15 cellular contexts compared by ENCODE assay signal in the genomic region with DNA sequence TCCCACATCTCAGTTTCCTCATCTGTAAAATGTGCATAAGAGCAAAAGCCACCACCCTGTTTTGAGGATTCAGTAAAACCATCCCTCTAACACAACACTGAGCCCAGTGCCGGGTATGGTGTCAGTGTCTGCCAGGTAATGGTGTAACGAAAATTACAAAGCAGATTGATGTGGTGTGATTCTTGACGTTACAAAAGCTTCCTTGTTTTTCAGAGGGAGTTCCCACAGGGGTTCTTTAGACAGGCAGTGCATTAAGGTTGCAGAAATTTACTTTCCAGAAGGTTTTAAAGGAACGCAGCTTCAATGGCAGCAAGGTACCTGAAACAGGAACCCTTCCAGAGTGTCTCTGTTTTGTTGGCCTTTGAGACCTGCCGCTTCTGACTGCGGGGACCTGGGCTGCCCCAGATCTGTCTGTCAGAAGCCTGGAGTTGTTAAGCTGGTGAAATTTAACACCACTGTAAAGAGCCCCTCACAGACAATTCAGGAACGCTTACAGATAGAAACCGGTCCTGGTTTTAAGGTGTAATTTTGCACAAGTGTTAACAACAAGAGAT.
DNase-seq lines count a peak whose midpoint lies in the region; ATAC-seq and TF ChIP-seq lines count a peak whose summit lies in the region.
"Had no signal": no experiment of that assay in that cellular context is flagged by ENCODE, and none has a peak within 500 bp of the region (broad histone marks: within the 10 kb centered on the region; RNA-seq: fewer than 3 reads in every experiment).

No MANE protein-coding gene starts in this region.

- H3K4me3 Mint-ChIP-seq in Caco-2 (ENCODE audit: unreplicated experiment) (no peak overlapping the region), brain (peak overlapping the region in 3 of 5 experiments; percentile 22 to 61 (median 33))
- no peak overlapping the region for H3K4me3 Mint-ChIP-seq in activated CD4-positive, alpha-beta T cell treated with anti-CD3 and anti-CD28 coated beads for 36 hours
- H3K4me3 Mint-ChIP-seq: activated naive CD8-positive, alpha-beta T cell treated with anti-CD3 and anti-CD28 coated beads for 36 hours had no signal

- no peaks in the 10 kb centered on the region for H3K9me3 Mint-ChIP-seq in Caco-2 (ENCODE audit: unreplicated experiment)
- H3K9me3 Mint-ChIP-seq in brain: peaks cover 0 to 5% (median 3%) of the 10 kb centered on the region in 5 experiments
- peaks cover 3% of the 10 kb centered on the region for H3K9me3 Mint-ChIP-seq in activated CD4-positive, alpha-beta T cell treated with anti-CD3 and anti-CD28 coated beads for 36 hours (ENCODE audit: low read depth)

- H3K27ac Mint-ChIP-seq in Caco-2 (ENCODE audit: unreplicated experiment) (peak overlapping the region; percentile 79), brain (peak overlapping the region; percentile 22 to 90 (median 37))
- no peak overlapping the region for H3K27ac Mint-ChIP-seq in activated CD4-positive, alpha-beta T cell treated with anti-CD3 and anti-CD28 coated beads for 36 hours
- H3K27ac Mint-ChIP-seq: activated naive CD8-positive, alpha-beta T cell treated with anti-CD3 and anti-CD28 coated beads for 36 hours had no signal

- no TSS peak for BruUV-seq in Caco-2 (replicated peaks; lab: Mats Ljungman, UMichigan)
- no TSS peak for BruUV-seq in A673 (replicated peaks; lab: Mats Ljungman, UMichigan)

- H3K27me3 ChIP-seq in Caco-2 (replicated peaks; ENCODE audit: control insufficient read depth, insufficient read depth, low read length): no peaks in the 10 kb centered on the region
- H3K27me3 ChIP-seq in A673 (replicated peaks; ENCODE audit: insufficient read depth, low read depth, low read length, poor library complexity): no peaks in the 10 kb centered on the region
- H3K27me3 ChIP-seq: pancreas, SJCRH30, transverse colon had no signal

- POLR2A ChIA-PET in Caco-2 (lab: Charles Lee) (interaction anchor here (0.6 kb wide), 1 partner anchor 72 kb away, joined by 3 read pairs; no protein-coding TSS in a partner anchor), A673 (lab: Charles Lee; ENCODE audit: low non-redundant PET) (no interaction called here)
- POLR2A ChIA-PET in activated CD4-positive, alpha-beta T cell treated with anti-CD3 and anti-CD28 coated beads for 36 hours (lab: Charles Lee): no interaction called here

- TF ChIP-seq CTCF in Caco-2 (IDR thresholded peaks at IDR 0.05; ENCODE audit: insufficient read depth in 1 of 2, low read depth in 1 of 2, low read length in 1 of 2, severe bottlenecking in 1 of 2, unreplicated experiment in 1 of 2): no peak
- TF ChIP-seq CTCF in brain (conservative IDR thresholded peaks at IDR 0.05): no peak
- no peak for TF ChIP-seq CTCF in A673 (conservative IDR thresholded peaks at IDR 0.05; ENCODE audit: low read depth, low read length)

- no peak for ATAC-seq in activated CD4-positive, alpha-beta T cell treated with anti-CD3 and anti-CD28 coated beads for 36 hours

- H3K9me3 ChIP-seq in Caco-2 (peaks cover 5% of the 10 kb centered on the region; the same call in 1 of the 2 replicates), KOPT-K1 (ENCODE audit: insufficient read depth, low read length, poor library complexity, severe bottlenecking) (peaks cover 8% of the 10 kb centered on the region), mesodermal cell (ENCODE audit: control insufficient read depth, low read length) (peaks cover 8% of the 10 kb centered on the region), A673 (ENCODE audit: low read depth, low read length, poor library complexity, severe bottlenecking) (no peaks in the 10 kb centered on the region)
- H3K9me3 ChIP-seq: pancreas, SJCRH30, transverse colon had no signal

- H3K36me3 Mint-ChIP-seq in Caco-2 (ENCODE audit: insufficient read depth, unreplicated experiment): peaks cover 79% of the 10 kb centered on the region
- peaks cover 14% of the 10 kb centered on the region for H3K36me3 Mint-ChIP-seq in brain
- peaks cover 5% of the 10 kb centered on the region for H3K36me3 Mint-ChIP-seq in activated CD4-positive, alpha-beta T cell treated with anti-CD3 and anti-CD28 coated beads for 36 hours (ENCODE audit: low read depth)

- intact Hi-C loops in Caco-2 (cut with micrococcal nuclease; ENCODE audit: unreplicated experiment) (no loop called here), A673 (cut with micrococcal nuclease; ENCODE audit: unreplicated experiment) (no loop called here)
- intact Hi-C loops in activated CD4-positive, alpha-beta T cell treated with anti-CD3 and anti-CD28 coated beads for 36 hours (cut with DNase I, micrococcal nuclease): no loop called here

- WGBS in mesodermal cell (ENCODE audit: insufficient coverage in 2 of 2), 2 experiments: 32 to 42% methylated on average over 7 of the region's 8 CpGs

- H3K4me1 ChIP-seq in Caco-2: 0 out of 2 replicates have a peak, but pooled peaks cover 4% of the 10 kb centered on the region
- H3K4me1 ChIP-seq in mesodermal cell (ENCODE audit: control insufficient read depth, insufficient read depth, low read length, poor library complexity, severe bottlenecking): peaks cover 31% of the 10 kb centered on the region
- H3K4me1 ChIP-seq in A673 (ENCODE audit: insufficient read depth, low read length, poor library complexity, severe bottlenecking): no peaks in the 10 kb centered on the region
- H3K4me1 ChIP-seq: pancreas, SJCRH30 had no signal

- no peak for DNase-seq in Caco-2
- no peak for DNase-seq in A673 (ENCODE audit: low spot score)
- no peak for DNase-seq in activated CD4-positive, alpha-beta T cell treated with anti-CD3 and anti-CD28 coated beads for 36 hours
- no peak for DNase-seq in DMS 273 (lab: John Stamatoyannopoulos, UW; ENCODE audit: unreplicated experiment)
- DNase-seq in effector CD4-positive, alpha-beta T cell: no peak
- DNase-seq: activated CD8-positive, alpha-beta memory T cell treated with anti-CD3 and anti-CD28 coated beads, Interleukin-2, amount 50 U/mL, for 4 hours; activated naive CD8-positive, alpha-beta T cell treated with anti-CD3 and anti-CD28 coated beads for 36 hours; cerebellar nuclear complex; NCI-H82; pancreas; SJCRH30; transverse colon had no signal

- H3K4me3 ChIP-seq in Caco-2 (ENCODE audit: low read depth, low read length): no peak overlapping the region
- no peak overlapping the region for H3K4me3 ChIP-seq in mesodermal cell (ENCODE audit: extremely low read depth, insufficient read depth, low read length, poor library complexity, severe bottlenecking)
- no peak overlapping the region for H3K4me3 ChIP-seq in A673 (ENCODE audit: low read depth, low read length, poor library complexity, severe bottlenecking)
- H3K4me3 ChIP-seq: pancreas, SJCRH30, transverse colon had no signal

- H3K4me1 Mint-ChIP-seq in Caco-2 (ENCODE audit: low read depth, unreplicated experiment) (peaks cover 13% of the 10 kb centered on the region), brain (peaks cover 36% of the 10 kb centered on the region)
- H3K4me1 Mint-ChIP-seq in activated CD4-positive, alpha-beta T cell treated with anti-CD3 and anti-CD28 coated beads for 36 hours: peaks cover 29% of the 10 kb centered on the region

- H3K27me3 Mint-ChIP-seq in Caco-2 (ENCODE audit: insufficient read depth, unreplicated experiment): no peaks in the 10 kb centered on the region
- H3K27me3 Mint-ChIP-seq in brain: no peaks in the 10 kb centered on the region
- no peaks in the 10 kb centered on the region for H3K27me3 Mint-ChIP-seq in activated CD4-positive, alpha-beta T cell treated with anti-CD3 and anti-CD28 coated beads for 36 hours
- H3K27me3 Mint-ChIP-seq: activated naive CD8-positive, alpha-beta T cell treated with anti-CD3 and anti-CD28 coated beads for 36 hours had no signal

- CTCF ChIA-PET in Caco-2 (lab: Charles Lee): no interaction called here
- CTCF ChIA-PET in A673 (lab: Charles Lee): interaction anchor here (0.6 kb wide), 1 partner anchor 189 kb away, joined by 8 read pairs; no protein-coding TSS in a partner anchor
- CTCF ChIA-PET in activated CD4-positive, alpha-beta T cell treated with anti-CD3 and anti-CD28 coated beads for 36 hours (lab: Charles Lee): interaction anchor here (0.6 kb wide), 1 partner anchor 207 kb away, joined by 3 read pairs; no protein-coding TSS in a partner anchor

- H3K27ac ChIP-seq in KOPT-K1 (ENCODE audit: low read depth, low read length, poor library complexity, severe bottlenecking): peak overlapping the region; percentile 80
- H3K27ac ChIP-seq in mesodermal cell (ENCODE audit: low read depth, low read length, severe bottlenecking): peak overlapping the region; percentile 43
- no peak overlapping the region for H3K27ac ChIP-seq in A673 (ENCODE audit: low read depth, low read length, poor library complexity, severe bottlenecking)
- H3K27ac ChIP-seq: pancreas, SJCRH30 had no signal

- H3K36me3 ChIP-seq in Caco-2 (ENCODE audit: control insufficient read depth, insufficient read depth, low read length) (no peaks in the 10 kb centered on the region; the same call in 1 of the 2 replicates), KOPT-K1 (ENCODE audit: insufficient read depth, low read length) (no peaks in the 10 kb centered on the region), mesodermal cell (ENCODE audit: control insufficient read depth, insufficient read depth, low read length) (peaks cover 24% of the 10 kb centered on the region), A673 (ENCODE audit: insufficient read depth, low read length, poor library complexity, severe bottlenecking) (no peaks in the 10 kb centered on the region)
- H3K36me3 ChIP-seq: pancreas, SJCRH30, transverse colon had no signal

Comparison
In these comparisons a context has a peak if more than half of its experiments do, and no peak if none do; other contexts are left out.
1. H3K4me3 Mint-ChIP-seq: peak in brain (3 of 5); none in Caco-2 (single experiment) and activated CD4-positive, alpha-beta T cell treated with anti-CD3 and anti-CD28 coated beads for 36 hours (single experiment).